24 cellular contexts compared by ENCODE assay signal in the genomic region with DNA sequence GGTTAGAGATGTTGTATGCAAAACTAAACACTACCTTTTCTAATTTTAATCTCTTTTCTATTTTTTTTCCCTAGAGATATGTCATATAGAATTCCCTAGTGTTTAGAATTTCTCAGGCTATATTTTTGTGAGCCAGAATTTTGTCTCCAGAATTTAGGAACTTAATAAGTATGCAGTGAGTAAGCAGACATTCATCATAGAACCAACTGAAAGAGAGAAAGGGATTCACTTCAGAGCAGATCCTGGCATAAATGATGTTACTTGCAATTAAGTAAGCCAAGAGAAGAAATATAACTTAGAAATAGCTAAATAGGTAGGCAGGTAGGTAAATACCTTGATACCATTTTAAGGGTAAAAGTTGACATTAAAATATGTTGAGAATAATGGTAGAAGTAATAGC.
DNase-seq lines count a peak whose midpoint lies in the region; ATAC-seq, FAIRE-seq and TF ChIP-seq lines count a peak whose summit lies in the region.
"Had no signal": no experiment of that assay in that cellular context is flagged by ENCODE, and none has a peak within 500 bp of the region (broad histone marks: within the 10 kb centered on the region; RNA-seq: fewer than 3 reads in every experiment).

No MANE protein-coding gene starts in this region.

- H3K9me3 Mint-ChIP-seq in astrocyte (ENCODE audit: unreplicated experiment) = no peaks in the 10 kb centered on the region

- H3K4me2 ChIP-seq in astrocyte (ENCODE audit: low read length) = no peak overlapping the region
- H3K4me2 ChIP-seq: A549 had no signal

- H3K4me3 ChIP-seq in astrocyte (ENCODE audit: insufficient read depth, low read depth, low read length) = no peak overlapping the region
- H3K4me3 ChIP-seq in fibroblast of the aortic adventitia (ENCODE audit: low read depth, low read length) = no peak overlapping the region
- no peak overlapping the region for H3K4me3 ChIP-seq in Peyer's patch
- H3K4me3 ChIP-seq: A549, GM12878, HAP-1, K562 had no signal

- no peak overlapping the region for H3K27ac Mint-ChIP-seq in astrocyte (ENCODE audit: unreplicated experiment)
- H3K27ac Mint-ChIP-seq: CD4-positive, CD25-positive, alpha-beta regulatory T cell; CD8-positive, alpha-beta memory T cell had no signal

- H3K79me2 ChIP-seq in astrocyte (ENCODE audit: insufficient read depth, low read length) = no peaks in the 10 kb centered on the region

- TF ChIP-seq CTCF in astrocyte (IDR thresholded peaks at IDR 0.05; ENCODE audit: insufficient read depth, low read depth, low read length) (no peak), fibroblast of the aortic adventitia (IDR thresholded peaks at IDR 0.05; ENCODE audit: insufficient read depth, low read length) (no peak), Peyer's patch (IDR thresholded peaks at IDR 0.05) (no peak)

- no peak overlapping the region for H3K9ac ChIP-seq in astrocyte (ENCODE audit: low read length)

- H3K36me3 Mint-ChIP-seq in astrocyte (ENCODE audit: low read depth, unreplicated experiment) = no peaks in the 10 kb centered on the region
- H3K36me3 Mint-ChIP-seq: CD4-positive, CD25-positive, alpha-beta regulatory T cell; CD8-positive, alpha-beta memory T cell had no signal

- peak; percentile 12 for DNase-seq in AG08395 (ENCODE audit: low spot score)
- peak; percentile 22 for DNase-seq in EL
- DNase-seq in astrocyte (ENCODE audit: low read depth) = peak; percentile 42
- peak; percentile 47 for DNase-seq in fibroblast of the aortic adventitia (ENCODE audit: low read depth)
- DNase-seq in Peyer's patch = no peak
- DNase-seq in activated naive CD4-positive, alpha-beta T cell (lab: John Stamatoyannopoulos, UW) = no peak
- DNase-seq in NCI-H446 treated with DMSO at 0.1 percent for 48 hours (lab: John Stamatoyannopoulos, UW) = no peak
- DNase-seq: BE2C; C1 segment of cervical spinal cord; CD4-positive, CD25-positive, alpha-beta regulatory T cell; CD8-positive, alpha-beta memory T cell; COR-L47; DMS 273 treated with DMSO at 0.1 percent for 48 hours; DMS53; DND-41; GF-D8; IMR-90 had no signal

- H3K4me3 Mint-ChIP-seq in astrocyte (ENCODE audit: unreplicated experiment) = no peak overlapping the region
- H3K4me3 Mint-ChIP-seq: CD4-positive, CD25-positive, alpha-beta regulatory T cell; CD8-positive, alpha-beta memory T cell had no signal

- TF ChIP-seq POLR2A in Peyer's patch (IDR thresholded peaks at IDR 0.05) = no peak

- H3K36me3 ChIP-seq in astrocyte (ENCODE audit: insufficient read depth, low read length) (no peaks in the 10 kb centered on the region), Peyer's patch (no peaks in the 10 kb centered on the region)
- H3K36me3 ChIP-seq: BE2C, HAP-1 had no signal

- H3K27me3 ChIP-seq in astrocyte (ENCODE audit: insufficient read depth, low read length) (no peaks in the 10 kb centered on the region), Peyer's patch (no peaks in the 10 kb centered on the region)
- H3K27me3 ChIP-seq: BE2C had no signal

- H3K9me3 ChIP-seq in astrocyte (ENCODE audit: insufficient read depth, low read depth, low read length) (no peaks in the 10 kb centered on the region), Peyer's patch (no peaks in the 10 kb centered on the region)
- H3K9me3 ChIP-seq: A549, BE2C, HAP-1 had no signal

- H3K27ac ChIP-seq in astrocyte (ENCODE audit: low read depth, low read length) (no peak overlapping the region), Peyer's patch (no peak overlapping the region)
- H3K27ac ChIP-seq: 22Rv1, A549 had no signal

- FAIRE-seq in astrocyte (lab: Jason Lieb, UNC) = no peak
- FAIRE-seq: A549, GM12878, HTR-8/SVneo, K562 had no signal

- H3K4me1 ChIP-seq in astrocyte (ENCODE audit: insufficient read depth, low read length) (no peaks in the 10 kb centered on the region), Peyer's patch (no peaks in the 10 kb centered on the region)
- H3K4me1 ChIP-seq: A549, BE2C, HAP-1 had no signal

- H3K4me1 Mint-ChIP-seq in astrocyte (ENCODE audit: low read depth, unreplicated experiment) = no peaks in the 10 kb centered on the region
- H3K4me1 Mint-ChIP-seq: CD4-positive, CD25-positive, alpha-beta regulatory T cell; CD8-positive, alpha-beta memory T cell had no signal

- no peaks in the 10 kb centered on the region for H3K27me3 Mint-ChIP-seq in astrocyte (ENCODE audit: low read depth, unreplicated experiment)
- H3K27me3 Mint-ChIP-seq: CD4-positive, CD25-positive, alpha-beta regulatory T cell; CD8-positive, alpha-beta memory T cell had no signal

- ATAC-seq in HG03520 (IDR thresholded peaks at IDR 0.05; ENCODE audit: unreplicated experiment) = no peak
- ATAC-seq: A549, GM12878, K562 had no signal

- H2AFZ ChIP-seq in astrocyte (ENCODE audit: low read depth, low read length) = no peak overlapping the region

- no peaks in the 10 kb centered on the region for H4K20me1 ChIP-seq in astrocyte (ENCODE audit: insufficient read depth, low read length)

Comparison
In these comparisons a context has a peak if more than half of its experiments do, and no peak if none do; other contexts are left out.
1. DNase-seq: peak in AG08395 (single experiment), EL (single experiment), astrocyte (single experiment) and fibroblast of the aortic adventitia (single experiment); none in Peyer's patch (0 of 3), activated naive CD4-positive, alpha-beta T cell (0 of 4) and NCI-H446 treated with DMSO at 0.1 percent for 48 hours (single experiment).